Comparison of ENCODE assay signal across 7 cellular contexts in the genomic region with DNA sequence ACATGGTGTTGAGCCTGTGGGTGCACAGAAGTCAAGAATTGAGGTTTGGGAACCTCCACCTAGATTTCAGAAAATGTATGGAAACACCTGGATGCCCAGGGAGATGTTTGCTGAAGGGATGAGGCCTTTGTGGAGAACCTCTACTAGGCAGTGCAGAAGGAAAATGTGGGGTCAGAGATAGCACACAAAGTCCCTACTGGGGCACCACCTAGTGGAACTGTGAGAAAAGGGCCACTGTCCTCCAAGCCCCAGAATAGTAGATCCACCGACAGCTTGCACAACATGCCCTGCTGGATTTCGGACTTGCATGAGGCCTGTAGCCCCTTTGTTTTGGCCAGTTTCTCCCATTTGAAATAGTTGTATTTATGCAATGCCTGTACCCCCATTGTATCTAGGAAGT.
DNase-seq lines count a peak whose midpoint lies in the region; ATAC-seq, FAIRE-seq and TF ChIP-seq lines count a peak whose summit lies in the region.
"Not testable (repeated sequence)": the region's sequence is repeated elsewhere in the genome, so short reads cannot be mapped to it uniquely, and the experiment has no call there.

No MANE protein-coding gene starts in this region.

- SMC1A ChIA-PET in GM12878 (lab: Charles Lee; ENCODE audit: uncharacterized antibody, unreplicated experiment), result not testable (repeated sequence)

- not testable (repeated sequence) for H3K4me1 ChIP-seq in SK-N-SH (ENCODE audit: control insufficient read depth in 1 of 2, insufficient read depth in 2 of 2, low read depth in 1 of 2, low read length in 1 of 2); GM12878 (ENCODE audit: control insufficient read depth, insufficient read depth, low read length)

- not testable (repeated sequence) for H3K4me2 ChIP-seq in SK-N-SH; GM12878 (ENCODE audit: control insufficient read depth, insufficient read depth)

- not testable (repeated sequence) for H4K20me1 ChIP-seq in SK-N-SH (ENCODE audit: insufficient read depth); GM12878 (ENCODE audit: control insufficient read depth, insufficient read depth)

- not testable (repeated sequence) for H3F3A ChIP-seq in SK-N-SH (replicated peaks; ENCODE audit: insufficient read depth)

- in situ Hi-C loops in GM13976 (cut with MboI; ENCODE audit: low sequenced_read_pairs, unreplicated experiment); GM12878 (cut with MboI): not testable (repeated sequence)

- not testable (repeated sequence) for H3K27ac ChIP-seq in SK-N-SH (ENCODE audit: low read depth in 2 of 2, low read length in 1 of 2); GM12878 (ENCODE audit: control insufficient read depth, insufficient read depth)

- not testable (repeated sequence) for TF ChIP-seq RAD21 in SK-N-SH (IDR thresholded peaks at IDR 0.05; ENCODE audit: low read length)
- TF ChIP-seq RAD21 in GM12878 (IDR thresholded peaks at IDR 0.05; ENCODE audit: insufficient read depth, low read depth, low read length), result peak; percentile 43

- H3K9me2 ChIP-seq in SK-N-SH, result not testable (repeated sequence)

- FAIRE-seq in GM12878 (lab: Jason Lieb, UNC), result not testable (repeated sequence)

- not testable (repeated sequence) for H3K79me2 ChIP-seq in SK-N-SH (ENCODE audit: insufficient read depth); GM12878 (ENCODE audit: control insufficient read depth, insufficient read depth, low read length)

- not testable (repeated sequence) for H2AFZ ChIP-seq in SK-N-SH (ENCODE audit: low read depth); GM12878 (ENCODE audit: control insufficient read depth, low read depth, low read length)

- not testable (repeated sequence) for TF ChIP-seq EP300 in SK-N-SH (IDR thresholded peaks at IDR 0.05; ENCODE audit: borderline replicate concordance in 1 of 2, low read depth in 1 of 2, low read length in 1 of 2); GM12878 (IDR thresholded peaks at IDR 0.05; ENCODE audit: borderline replicate concordance in 1 of 2, control insufficient read depth in 1 of 2, low read depth in 2 of 2, low read length in 2 of 2)

- WGBS in SK-N-SH (ENCODE audit: low lambda C conversion rate), result 83% methylated on average over 2 of the region's 2 CpGs
- 42% methylated on average over 2 of the region's 2 CpGs for WGBS in GM12878 (ENCODE audit: insufficient coverage, insufficient replicate concordance, low lambda C conversion rate, missing lambda C conversion rate)

- DNase-seq in EH (ENCODE audit: low read depth), result peak; percentile 33
- not testable (repeated sequence) for DNase-seq in GM13976 (ENCODE audit: low spot score); SK-N-SH; GM12878 (ENCODE audit: low read depth, low spot score)
- DNase-seq in NAMALWA (ENCODE audit: low spot score), result peak; percentile 42
- DNase-seq in foreskin fibroblast, result peak in 1 of 2 donors; percentile 1

- POLR2A ChIA-PET in SK-N-SH (lab: Yijun Ruan, JAX); GM12878 (lab: Charles Lee): not testable (repeated sequence)

- TF ChIP-seq CTCF in GM13976 (IDR thresholded peaks at IDR 0.05; ENCODE audit: borderline replicate concordance, control extremely low read depth, extremely low read depth, insufficient read depth, missing control alignments) (peak; percentile 10), SK-N-SH (IDR thresholded peaks at IDR 0.05) (peak; percentile 26), GM12878 (IDR thresholded peaks at IDR 0.05 in 2 of 3, conservative IDR thresholded peaks at IDR 0.05 in 1 of 3; ENCODE audit: control insufficient read depth in 2 of 3, extremely low read depth in 1 of 3, insufficient read depth in 1 of 3, low read depth in 3 of 3, low read length in 3 of 3) (peak in 2 of 3 experiments; percentile 22 to 35; a peak in 2 of 6 replicates), foreskin fibroblast (IDR thresholded peaks at IDR 0.05; ENCODE audit: low read depth, low read length) (peak; percentile 10)

- H3K27me3 ChIP-seq in SK-N-SH (ENCODE audit: insufficient read depth); GM12878 (replicated peaks in 1 of 2; ENCODE audit: control insufficient read depth in 2 of 2, insufficient read depth in 2 of 2, low read length in 1 of 2): not testable (repeated sequence)

- H3K4me3 ChIP-seq in SK-N-SH (ENCODE audit: low read depth in 2 of 2, low read length in 1 of 2); GM12878; foreskin fibroblast (ENCODE audit: low read depth in 1 of 2, low read length in 2 of 2): not testable (repeated sequence)

- H3K36me3 ChIP-seq in SK-N-SH (replicated peaks in 1 of 2; ENCODE audit: control insufficient read depth in 1 of 2, insufficient read depth in 2 of 2, low read length in 1 of 2); GM12878 (ENCODE audit: control insufficient read depth in 2 of 2, insufficient read depth in 2 of 2, low read length in 1 of 2): not testable (repeated sequence)

- CTCF ChIA-PET in SK-N-SH (lab: Yijun Ruan, JAX); GM12878 (lab: Yijun Ruan, JAX): not testable (repeated sequence)

- ATAC-seq in HG03064 (IDR thresholded peaks at IDR 0.05; ENCODE audit: low read depth, unreplicated experiment), result peak; percentile 68
- ATAC-seq in GM12878, result not testable (repeated sequence)

- not testable (repeated sequence) for H3K9ac ChIP-seq in SK-N-SH; GM12878 (ENCODE audit: control insufficient read depth, insufficient read depth, low read length)

- not testable (repeated sequence) for H3K9me3 ChIP-seq in SK-N-SH; GM12878 (replicated peaks; ENCODE audit: control insufficient read depth, insufficient read depth, low read length)

- not testable (repeated sequence) for BruUV-seq in GM12878 (replicated peaks; lab: Mats Ljungman, UMichigan)

- intact Hi-C loops in GM12878 (cut with micrococcal nuclease; ENCODE audit: unreplicated experiment), result not testable (repeated sequence)

- TF ChIP-seq POLR2A in GM12878 (IDR thresholded peaks at IDR 0.05; ENCODE audit: low read depth, low read length), result not testable (repeated sequence)

- RAD21 ChIA-PET in GM12878 (lab: Charles Lee; ENCODE audit: unreplicated experiment), result not testable (repeated sequence)

TF ChIP-seq in GM12878, 131 proteins besides CTCF, POLR2A, EP300 and RAD21:
- TF ChIP-seq SMC3 (IDR thresholded peaks at IDR 0.05; ENCODE audit: borderline replicate concordance, low read length), result peak; percentile 21; the same call in 1 of the 2 replicates
